1 cellular context compared by ENCODE assay signal in genomic region chr19:44807652-44808462, GRCh38.
TF ChIP-seq lines count a peak whose summit lies in the region.

No MANE protein-coding gene starts in this region.

TF ChIP-seq in HepG2, 621 proteins besides CTCF, POLR2A, EP300 and RAD21 (continued from another document and continues in another):
- TF ChIP-seq, protein P1, sequence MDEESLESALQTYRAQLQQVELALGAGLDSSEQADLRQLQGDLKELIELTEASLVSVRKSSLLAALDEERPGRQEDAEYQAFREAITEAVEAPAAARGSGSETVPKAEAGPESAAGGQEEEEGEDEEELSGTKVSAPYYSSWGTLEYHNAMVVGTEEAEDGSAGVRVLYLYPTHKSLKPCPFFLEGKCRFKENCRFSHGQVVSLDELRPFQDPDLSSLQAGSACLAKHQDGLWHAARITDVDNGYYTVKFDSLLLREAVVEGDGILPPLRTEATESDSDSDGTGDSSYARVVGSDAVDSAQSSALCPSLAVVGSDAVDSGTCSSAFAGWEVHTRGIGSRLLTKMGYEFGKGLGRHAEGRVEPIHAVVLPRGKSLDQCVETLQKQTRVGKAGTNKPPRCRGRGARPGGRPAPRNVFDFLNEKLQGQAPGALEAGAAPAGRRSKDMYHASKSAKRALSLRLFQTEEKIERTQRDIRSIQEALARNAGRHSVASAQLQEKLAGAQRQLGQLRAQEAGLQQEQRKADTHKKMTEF (CRISPR knock-in tag; IDR thresholded peaks at IDR 0.05): no peak
- no peak for TF ChIP-seq BRF2 (CRISPR knock-in tag; IDR thresholded peaks at IDR 0.05)
- no peak for TF ChIP-seq NFYC (CRISPR knock-in tag; IDR thresholded peaks at IDR 0.05)
- no peak for TF ChIP-seq CEBPB (IDR thresholded peaks at IDR 0.05; ENCODE audit: borderline replicate concordance, low read depth, low read length)
- TF ChIP-seq ZNF253 (CRISPR knock-in tag; IDR thresholded peaks at IDR 0.05; ENCODE audit: borderline replicate concordance): no peak
- peak; percentile 74 for TF ChIP-seq ZBTB38 (CRISPR knock-in tag; IDR thresholded peaks at IDR 0.05)
- TF ChIP-seq U2AF2 (IDR thresholded peaks at IDR 0.05; ENCODE audit: low read depth, low read length): no peak
- TF ChIP-seq, protein P2, sequence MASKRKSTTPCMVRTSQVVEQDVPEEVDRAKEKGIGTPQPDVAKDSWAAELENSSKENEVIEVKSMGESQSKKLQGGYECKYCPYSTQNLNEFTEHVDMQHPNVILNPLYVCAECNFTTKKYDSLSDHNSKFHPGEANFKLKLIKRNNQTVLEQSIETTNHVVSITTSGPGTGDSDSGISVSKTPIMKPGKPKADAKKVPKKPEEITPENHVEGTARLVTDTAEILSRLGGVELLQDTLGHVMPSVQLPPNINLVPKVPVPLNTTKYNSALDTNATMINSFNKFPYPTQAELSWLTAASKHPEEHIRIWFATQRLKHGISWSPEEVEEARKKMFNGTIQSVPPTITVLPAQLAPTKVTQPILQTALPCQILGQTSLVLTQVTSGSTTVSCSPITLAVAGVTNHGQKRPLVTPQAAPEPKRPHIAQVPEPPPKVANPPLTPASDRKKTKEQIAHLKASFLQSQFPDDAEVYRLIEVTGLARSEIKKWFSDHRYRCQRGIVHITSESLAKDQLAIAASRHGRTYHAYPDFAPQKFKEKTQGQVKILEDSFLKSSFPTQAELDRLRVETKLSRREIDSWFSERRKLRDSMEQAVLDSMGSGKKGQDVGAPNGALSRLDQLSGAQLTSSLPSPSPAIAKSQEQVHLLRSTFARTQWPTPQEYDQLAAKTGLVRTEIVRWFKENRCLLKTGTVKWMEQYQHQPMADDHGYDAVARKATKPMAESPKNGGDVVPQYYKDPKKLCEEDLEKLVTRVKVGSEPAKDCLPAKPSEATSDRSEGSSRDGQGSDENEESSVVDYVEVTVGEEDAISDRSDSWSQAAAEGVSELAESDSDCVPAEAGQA (IDR thresholded peaks at IDR 0.05; ENCODE audit: low read depth): peak; percentile 55; the same call in 1 of the 2 replicates
- TF ChIP-seq, protein P2 (CRISPR knock-in tag; IDR thresholded peaks at IDR 0.05; ENCODE audit: borderline replicate concordance): no peak
- no peak for TF ChIP-seq DMTF1 (CRISPR knock-in tag; IDR thresholded peaks at IDR 0.05)
- peak; percentile 37; the same call in 1 of the 2 replicates for TF ChIP-seq SSRP1 (CRISPR knock-in tag; IDR thresholded peaks at IDR 0.05)
- TF ChIP-seq NFKBIZ (CRISPR knock-in tag; IDR thresholded peaks at IDR 0.05): no peak
- TF ChIP-seq MED13 (CRISPR knock-in tag; IDR thresholded peaks at IDR 0.05): 0 out of 2 replicates have a peak, but pooled peaks have one; percentile 62
- TF ChIP-seq FOXO4 (CRISPR knock-in tag; conservative IDR thresholded peaks at IDR 0.05): no peak
- TF ChIP-seq GABPA (IDR thresholded peaks at IDR 0.05; ENCODE audit: low read depth, low read length): no peak
- TF ChIP-seq GABPA (CRISPR knock-in tag; IDR thresholded peaks at IDR 0.05; ENCODE audit: low read depth): 0 out of 2 replicates have a peak, but pooled peaks have one; percentile 1
- no peak for TF ChIP-seq ZBTB21 (CRISPR knock-in tag; IDR thresholded peaks at IDR 0.05)
- TF ChIP-seq HNRNPH1 (optimal IDR thresholded peaks at IDR 0.05; ENCODE audit: low read depth, low read length): no peak
- peak; percentile 54; the same call in 1 of the 2 replicates for TF ChIP-seq DRAP1 (CRISPR knock-in tag; IDR thresholded peaks at IDR 0.05)
- TF ChIP-seq XBP1 (CRISPR knock-in tag; IDR thresholded peaks at IDR 0.05): no peak
- no peak for TF ChIP-seq ZNF7 (CRISPR knock-in tag; IDR thresholded peaks at IDR 0.05)
- TF ChIP-seq STAG1 (CRISPR knock-in tag; IDR thresholded peaks at IDR 0.05): peak; percentile 87
- peak; percentile 75 for TF ChIP-seq RXRB (CRISPR knock-in tag; IDR thresholded peaks at IDR 0.05; ENCODE audit: borderline replicate concordance)
- TF ChIP-seq, protein P3, sequence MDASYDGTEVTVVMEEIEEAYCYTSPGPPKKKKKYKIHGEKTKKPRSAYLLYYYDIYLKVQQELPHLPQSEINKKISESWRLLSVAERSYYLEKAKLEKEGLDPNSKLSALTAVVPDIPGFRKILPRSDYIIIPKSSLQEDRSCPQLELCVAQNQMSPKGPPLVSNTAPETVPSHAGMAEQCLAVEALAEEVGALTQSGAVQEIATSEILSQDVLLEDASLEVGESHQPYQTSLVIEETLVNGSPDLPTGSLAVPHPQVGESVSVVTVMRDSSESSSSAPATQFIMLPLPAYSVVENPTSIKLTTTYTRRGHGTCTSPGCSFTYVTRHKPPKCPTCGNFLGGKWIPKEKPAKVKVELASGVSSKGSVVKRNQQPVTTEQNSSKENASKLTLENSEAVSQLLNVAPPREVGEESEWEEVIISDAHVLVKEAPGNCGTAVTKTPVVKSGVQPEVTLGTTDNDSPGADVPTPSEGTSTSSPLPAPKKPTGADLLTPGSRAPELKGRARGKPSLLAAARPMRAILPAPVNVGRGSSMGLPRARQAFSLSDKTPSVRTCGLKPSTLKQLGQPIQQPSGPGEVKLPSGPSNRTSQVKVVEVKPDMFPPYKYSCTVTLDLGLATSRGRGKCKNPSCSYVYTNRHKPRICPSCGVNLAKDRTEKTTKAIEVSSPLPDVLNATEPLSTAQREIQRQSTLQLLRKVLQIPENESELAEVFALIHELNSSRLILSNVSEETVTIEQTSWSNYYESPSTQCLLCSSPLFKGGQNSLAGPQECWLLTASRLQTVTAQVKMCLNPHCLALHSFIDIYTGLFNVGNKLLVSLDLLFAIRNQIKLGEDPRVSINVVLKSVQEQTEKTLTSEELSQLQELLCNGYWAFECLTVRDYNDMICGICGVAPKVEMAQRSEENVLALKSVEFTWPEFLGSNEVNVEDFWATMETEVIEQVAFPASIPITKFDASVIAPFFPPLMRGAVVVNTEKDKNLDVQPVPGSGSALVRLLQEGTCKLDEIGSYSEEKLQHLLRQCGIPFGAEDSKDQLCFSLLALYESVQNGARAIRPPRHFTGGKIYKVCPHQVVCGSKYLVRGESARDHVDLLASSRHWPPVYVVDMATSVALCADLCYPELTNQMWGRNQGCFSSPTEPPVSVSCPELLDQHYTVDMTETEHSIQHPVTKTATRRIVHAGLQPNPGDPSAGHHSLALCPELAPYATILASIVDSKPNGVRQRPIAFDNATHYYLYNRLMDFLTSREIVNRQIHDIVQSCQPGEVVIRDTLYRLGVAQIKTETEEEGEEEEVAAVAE (CRISPR knock-in tag; IDR thresholded peaks at IDR 0.05; ENCODE audit: borderline replicate concordance): peak; percentile 32; the same call in 1 of the 2 replicates
- no peak for TF ChIP-seq ZNF792 (CRISPR knock-in tag; IDR thresholded peaks at IDR 0.05)
- no peak for TF ChIP-seq CERS6 (CRISPR knock-in tag; IDR thresholded peaks at IDR 0.05)
- TF ChIP-seq, protein P4, sequence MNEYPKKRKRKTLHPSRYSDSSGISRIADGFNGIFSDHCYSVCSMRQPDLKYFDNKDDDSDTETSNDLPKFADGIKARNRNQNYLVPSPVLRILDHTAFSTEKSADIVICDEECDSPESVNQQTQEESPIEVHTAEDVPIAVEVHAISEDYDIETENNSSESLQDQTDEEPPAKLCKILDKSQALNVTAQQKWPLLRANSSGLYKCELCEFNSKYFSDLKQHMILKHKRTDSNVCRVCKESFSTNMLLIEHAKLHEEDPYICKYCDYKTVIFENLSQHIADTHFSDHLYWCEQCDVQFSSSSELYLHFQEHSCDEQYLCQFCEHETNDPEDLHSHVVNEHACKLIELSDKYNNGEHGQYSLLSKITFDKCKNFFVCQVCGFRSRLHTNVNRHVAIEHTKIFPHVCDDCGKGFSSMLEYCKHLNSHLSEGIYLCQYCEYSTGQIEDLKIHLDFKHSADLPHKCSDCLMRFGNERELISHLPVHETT (CRISPR knock-in tag; conservative IDR thresholded peaks at IDR 0.05): no peak
- no peak for TF ChIP-seq ZNF790 (CRISPR knock-in tag; IDR thresholded peaks at IDR 0.05; ENCODE audit: borderline replicate concordance)
- TF ChIP-seq YY1 (IDR thresholded peaks at IDR 0.05; ENCODE audit: insufficient read depth, insufficient replicate concordance, low read depth, low read length): no peak
- TF ChIP-seq PCBP1 (IDR thresholded peaks at IDR 0.05; ENCODE audit: borderline replicate concordance, low read depth, low read length): 0 out of 2 replicates have a peak, but pooled peaks have one; percentile 35
- TF ChIP-seq, protein P5, sequence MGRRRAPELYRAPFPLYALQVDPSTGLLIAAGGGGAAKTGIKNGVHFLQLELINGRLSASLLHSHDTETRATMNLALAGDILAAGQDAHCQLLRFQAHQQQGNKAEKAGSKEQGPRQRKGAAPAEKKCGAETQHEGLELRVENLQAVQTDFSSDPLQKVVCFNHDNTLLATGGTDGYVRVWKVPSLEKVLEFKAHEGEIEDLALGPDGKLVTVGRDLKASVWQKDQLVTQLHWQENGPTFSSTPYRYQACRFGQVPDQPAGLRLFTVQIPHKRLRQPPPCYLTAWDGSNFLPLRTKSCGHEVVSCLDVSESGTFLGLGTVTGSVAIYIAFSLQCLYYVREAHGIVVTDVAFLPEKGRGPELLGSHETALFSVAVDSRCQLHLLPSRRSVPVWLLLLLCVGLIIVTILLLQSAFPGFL (CRISPR knock-in tag; IDR thresholded peaks at IDR 0.05): no peak
- no peak for TF ChIP-seq SIX1 (CRISPR knock-in tag; IDR thresholded peaks at IDR 0.05; ENCODE audit: borderline replicate concordance)
